9 cellular contexts compared by ENCODE assay signal in the genomic region with DNA sequence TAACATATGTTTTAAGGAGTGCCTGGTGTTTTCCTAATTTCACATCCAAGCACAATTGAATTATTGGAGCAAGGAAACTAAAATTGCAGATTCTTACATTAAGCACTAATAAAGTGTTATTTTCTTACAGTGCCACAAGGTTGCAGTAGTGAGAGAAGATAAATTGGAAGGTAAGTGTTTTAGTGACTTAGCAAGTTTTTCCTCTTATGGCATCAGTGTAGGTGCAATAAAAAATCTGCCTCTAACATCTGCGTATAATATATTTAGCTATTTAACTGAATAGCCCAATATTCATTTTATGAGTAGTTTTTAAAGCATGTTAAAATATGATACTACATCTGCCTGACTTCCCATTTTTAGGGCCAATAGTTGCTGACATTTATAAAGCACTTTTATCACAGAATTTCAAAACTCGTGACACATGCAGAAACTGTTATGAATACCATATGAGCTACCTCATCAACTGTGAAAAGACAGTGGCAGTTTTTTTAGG. TPM values are rescaled to one million over a fixed set of nuclear protein-coding genes. Genes with fewer than 3 reads are reported as not detected.
A peak's percentile ranks its signal among the peaks of the same experiment; 100 is the strongest.
DNase-seq lines count a peak whose midpoint lies in the region; ATAC-seq, FAIRE-seq and TF ChIP-seq lines count a peak whose summit lies in the region.
"Had no signal": no experiment of that assay in that cellular context is flagged by ENCODE, and none has a peak within 500 bp of the region (broad histone marks: within the 10 kb centered on the region; RNA-seq: fewer than 3 reads in every experiment).

No MANE protein-coding gene starts in this region.

- CTCF ChIA-PET in endothelial cell of umbilical vein (lab: Charles Lee), result interaction anchor here (0.6 to 2.9 kb wide), 4 partner anchors 72 to 603 kb away, joined by 3 to 16 read pairs (median 3); no protein-coding TSS in a partner anchor

- no peaks in the 10 kb centered on the region for H3K27me3 Mint-ChIP-seq in neural crest cell (ENCODE audit: low read depth)

- ATAC-seq in HG03280 (IDR thresholded peaks at IDR 0.05; ENCODE audit: unreplicated experiment) (no peak), GM18909 (IDR thresholded peaks at IDR 0.05; ENCODE audit: poor library complexity, unreplicated experiment) (no peak)

- intact Hi-C loops in endothelial cell of umbilical vein (cut with micrococcal nuclease), result loop anchor here (1.0 to 2.0 kb wide), 2 partner anchors 115 to 259 kb away; no protein-coding TSS in a partner anchor

- peak in 1 of 2 donors; percentile 26 for TF ChIP-seq CTCF in endothelial cell of umbilical vein (IDR thresholded peaks at IDR 0.05; ENCODE audit: extremely low read depth in 1 of 2, insufficient read depth in 1 of 2, low read depth in 1 of 2, low read length in 2 of 2)
- peak; percentile 64 for TF ChIP-seq CTCF in neural crest cell (conservative IDR thresholded peaks at IDR 0.05)

- H3K9ac ChIP-seq in endothelial cell of umbilical vein (replicated peaks; ENCODE audit: extremely low read depth, insufficient read depth, low read length), result no peak overlapping the region

- BruUV-seq in endothelial cell of umbilical vein (replicated peaks; lab: Mats Ljungman, UMichigan), result no TSS peak

- no peaks in the 10 kb centered on the region for H3K27me3 ChIP-seq in endothelial cell of umbilical vein (ENCODE audit: control insufficient read depth in 2 of 2, insufficient read depth in 2 of 2, low read length in 2 of 2)
- H3K27me3 ChIP-seq: SJSA1 had no signal

- no peaks in the 10 kb centered on the region for H3K9me1 ChIP-seq in endothelial cell of umbilical vein (replicated peaks; ENCODE audit: control insufficient read depth, extremely low read depth, insufficient read depth, low read length)

- no peaks in the 10 kb centered on the region for H4K20me1 ChIP-seq in endothelial cell of umbilical vein (replicated peaks; ENCODE audit: control insufficient read depth, extremely low read depth, insufficient read depth, low read length)

- H3K79me2 ChIP-seq in endothelial cell of umbilical vein (ENCODE audit: control insufficient read depth, insufficient read depth, low read length), result no peaks in the 10 kb centered on the region

- H3K36me3 ChIP-seq in endothelial cell of umbilical vein (ENCODE audit: control insufficient read depth in 2 of 2, extremely low read depth in 1 of 2, insufficient read depth in 2 of 2, low read length in 2 of 2), result peaks cover 5 to 8% of the 10 kb centered on the region in 2 experiments

- no peaks in the 10 kb centered on the region for H3K9me3 ChIP-seq in endothelial cell of umbilical vein (replicated peaks; ENCODE audit: control insufficient read depth, insufficient read depth, low read length)
- H3K9me3 ChIP-seq: SJSA1 had no signal

- H2AFZ ChIP-seq in endothelial cell of umbilical vein (ENCODE audit: low read depth, low read length), result no peak overlapping the region

- no peak for TF ChIP-seq POLR2A in endothelial cell of umbilical vein (IDR thresholded peaks at IDR 0.05; ENCODE audit: low read depth, low read length)

- FAIRE-seq in endothelial cell of umbilical vein (lab: Jason Lieb, UNC), result peak; percentile 46

- POLR2A ChIA-PET in endothelial cell of umbilical vein (lab: Charles Lee), result no interaction called here

- peaks cover 9% of the 10 kb centered on the region for H3K36me3 Mint-ChIP-seq in neural crest cell (ENCODE audit: low read depth)

- no peaks in the 10 kb centered on the region for H3K4me1 Mint-ChIP-seq in neural crest cell

- no peaks in the 10 kb centered on the region for H3K4me1 ChIP-seq in endothelial cell of umbilical vein (ENCODE audit: control insufficient read depth, extremely low read depth, insufficient read depth, low read length)
- H3K4me1 ChIP-seq: SJSA1 had no signal

- no peak overlapping the region for H3K4me3 ChIP-seq in endothelial cell of umbilical vein (replicated peaks in 1 of 3; ENCODE audit: insufficient read depth in 1 of 3, low read depth in 1 of 3, low read length in 3 of 3)
- H3K4me3 ChIP-seq: SJSA1 had no signal

- H3K4me3 Mint-ChIP-seq in neural crest cell, result no peak overlapping the region

- DNase-seq in GM04504 (ENCODE audit: low read depth) (peak; percentile 73), NCI-H510A (lab: John Stamatoyannopoulos, UW) (peak; percentile 17), endothelial cell of umbilical vein (ENCODE audit: low read depth, low spot score) (peak; percentile 46), neural crest cell (ENCODE audit: low read depth, low spot score) (no peak), amniotic stem cell (lab: John Stamatoyannopoulos, UW) (no peak), NCI-H524 treated with DMSO at 0.1 percent for 48 hours (lab: John Stamatoyannopoulos, UW) (no peak)

- H3K27ac Mint-ChIP-seq in neural crest cell (ENCODE audit: unreplicated experiment), result no peak overlapping the region

- H3K4me2 ChIP-seq in endothelial cell of umbilical vein (ENCODE audit: insufficient read depth, low read length), result no peak overlapping the region

- dilution Hi-C loops in endothelial cell of umbilical vein (cut with MboI; ENCODE audit: extremely low pct_ligation_motif_present, low sequenced_read_pairs), result no loop called here

- H3K9me3 Mint-ChIP-seq in neural crest cell, result no peaks in the 10 kb centered on the region

- no peak overlapping the region for H3K27ac ChIP-seq in endothelial cell of umbilical vein (ENCODE audit: insufficient read depth, low read depth, low read length)
- H3K27ac ChIP-seq: SJSA1 had no signal

TF ChIP-seq in endothelial cell of umbilical vein, 7 proteins besides CTCF, POLR2A, EP300 and RAD21:
- TF ChIP-seq EZH2 (IDR thresholded peaks at IDR 0.05; ENCODE audit: borderline replicate concordance, low read depth, low read length, severe bottlenecking) (no peak), MYC (IDR thresholded peaks at IDR 0.05; ENCODE audit: low read depth, low read length) (no peak), JUN (IDR thresholded peaks at IDR 0.05; ENCODE audit: borderline replicate concordance, insufficient read depth, insufficient read length, low read depth) (no peak), GATA2 (IDR thresholded peaks at IDR 0.05; ENCODE audit: insufficient read depth, insufficient read length, low read depth, low read length) (no peak)
- TF ChIP-seq, protein P1, sequence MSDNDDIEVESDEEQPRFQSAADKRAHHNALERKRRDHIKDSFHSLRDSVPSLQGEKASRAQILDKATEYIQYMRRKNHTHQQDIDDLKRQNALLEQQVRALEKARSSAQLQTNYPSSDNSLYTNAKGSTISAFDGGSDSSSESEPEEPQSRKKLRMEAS (IDR thresholded peaks at IDR 0.05; ENCODE audit: insufficient read depth, insufficient read length), result no peak
TF ChIP-seq in endothelial cell of umbilical vein: peak in this region for 0.

RNA-seq across cellular contexts. Expression of gene POLD3, which starts 19.0 kb away (rescaled TPM):
- total RNA-seq in endothelial cell of umbilical vein (23.6 and 25.2 TPM in 2 replicates), neural crest cell (44.4 and 46.3 TPM in 2 replicates)
- polyA plus RNA-seq in endothelial cell of umbilical vein, result 8.6 and 8.9 TPM in 2 replicates
- 9.9 and 11.0 TPM in 2 replicates for polyA plus RNA-seq in endothelial cell of umbilical vein (2011; cell fraction: cytosol; rRNA removed)
- 23.1 and 31.8 TPM in 2 replicates for polyA plus RNA-seq in endothelial cell of umbilical vein (2011; cell fraction: nucleus; rRNA removed)
- 10.4 and 15.9 TPM in 2 replicates for polyA plus RNA-seq in endothelial cell of umbilical vein (2012)
- polyA minus RNA-seq in endothelial cell of umbilical vein, result 18.3 and 21.1 TPM in 2 replicates
- polyA minus RNA-seq in endothelial cell of umbilical vein (2011; cell fraction: cytosol; rRNA and poly(A)+ RNA removed), result 16.9 TPM
- 12.8 and 23.9 TPM in 2 replicates for polyA minus RNA-seq in endothelial cell of umbilical vein (2011; cell fraction: nucleus; rRNA and poly(A)+ RNA removed)

Comparison
In these comparisons a context has a peak if more than half of its experiments do, and no peak if none do; other contexts are left out.
1. DNase-seq: peak in GM04504 (single experiment), NCI-H510A (single experiment) and endothelial cell of umbilical vein (single experiment); none in neural crest cell (single experiment), amniotic stem cell (single experiment) and NCI-H524 treated with DMSO at 0.1 percent for 48 hours (single experiment).